ENCODE assay signal across 8 cellular contexts in the genomic region with DNA sequence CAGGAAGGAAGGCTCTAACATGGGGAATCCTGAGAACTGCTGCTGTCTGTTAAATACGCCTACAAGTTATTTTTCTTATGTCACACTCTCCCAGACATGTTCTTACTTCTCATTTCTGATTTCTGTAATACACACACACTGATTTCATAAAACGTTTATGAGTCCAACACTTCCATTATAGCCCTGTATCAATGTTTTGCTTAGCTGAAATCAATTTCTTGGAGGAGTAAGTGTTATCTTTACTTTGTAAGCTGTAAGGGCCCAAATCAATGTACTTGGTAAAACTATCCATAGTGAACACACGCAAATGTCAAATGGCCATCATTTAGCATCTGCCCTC. TPM values are rescaled to one million over a fixed set of nuclear protein-coding genes. Genes with fewer than 3 reads are reported as not detected.
A peak's percentile ranks its signal among the peaks of the same experiment; 100 is the strongest.
DNase-seq lines count a peak whose midpoint lies in the region; ATAC-seq and TF ChIP-seq lines count a peak whose summit lies in the region.

No MANE protein-coding gene starts in this region.

- H3K27me3 Mint-ChIP-seq in nephron progenitor cell (ENCODE audit: low read depth, poor library complexity) = no peaks in the 10 kb centered on the region

- ATAC-seq in HG03135 (IDR thresholded peaks at IDR 0.05; ENCODE audit: unreplicated experiment) (no peak), GM21447 (IDR thresholded peaks at IDR 0.05; ENCODE audit: unreplicated experiment) (no peak)

- H3K36me3 Mint-ChIP-seq in nephron progenitor cell (ENCODE audit: low read depth) = peaks cover 38% of the 10 kb centered on the region

- H3K27ac Mint-ChIP-seq in nephron progenitor cell = peak overlapping the region; percentile 88

- H3K36me3 ChIP-seq in BJ (ENCODE audit: control insufficient read depth, insufficient read depth, low read length) (peaks cover 15% of the 10 kb centered on the region), MG63 (peaks cover 20% of the 10 kb centered on the region), duodenal mucosa (ENCODE audit: control insufficient read depth in 1 of 2, insufficient read depth in 2 of 2, low read length in 2 of 2) (peaks cover 7 to 22% of the 10 kb centered on the region in 2 donors)

- H3K9me3 Mint-ChIP-seq in nephron progenitor cell = peaks cover 27% of the 10 kb centered on the region

- H3K4me3 ChIP-seq in BJ (ENCODE audit: low read depth, low read length) (peak overlapping the region; percentile 82), MG63 (peak overlapping the region; percentile 74), duodenal mucosa (ENCODE audit: low read depth in 1 of 2, low read length in 2 of 2) (peak overlapping the region; percentile 71 to 88)

- H3K27me3 ChIP-seq in BJ (ENCODE audit: control insufficient read depth, insufficient read depth, low read length) (no peaks in the 10 kb centered on the region), MG63 (no peaks in the 10 kb centered on the region), duodenal mucosa (ENCODE audit: control insufficient read depth in 1 of 2, insufficient read depth in 2 of 2, low read length in 2 of 2) (no peaks in the 10 kb centered on the region)

- peaks cover 13 to 15% of the 10 kb centered on the region in 2 donors for H3K4me1 ChIP-seq in duodenal mucosa (ENCODE audit: control insufficient read depth in 1 of 2, insufficient read depth in 2 of 2, low read length in 2 of 2)

- peak overlapping the region; percentile 81 for H3K4me3 Mint-ChIP-seq in nephron progenitor cell

- H3K9me3 ChIP-seq in MG63 (no peaks in the 10 kb centered on the region), duodenal mucosa (ENCODE audit: control insufficient read depth in 1 of 2, low read length in 2 of 2) (no peaks in the 10 kb centered on the region)

- TF ChIP-seq CTCF in BJ (IDR thresholded peaks at IDR 0.05; ENCODE audit: insufficient read depth, low read depth, low read length) = no peak
- no peak for TF ChIP-seq CTCF in nephron progenitor cell (IDR thresholded peaks at IDR 0.05)

- peak overlapping the region; percentile 53 to 92 for H3K9ac ChIP-seq in duodenal mucosa (ENCODE audit: low read depth in 1 of 2, low read length in 2 of 2)

- peak overlapping the region; percentile 100 for H3K27ac ChIP-seq in duodenal mucosa (ENCODE audit: low read depth, low read length)

- DNase-seq in BJ (ENCODE audit: low read depth) (no peak), MG63 (no peak), nephron progenitor cell (no peak), glomerular visceral epithelial cell (ENCODE audit: extremely low spot score) (no peak), hippocampal formation (lab: John Stamatoyannopoulos, UW) (no peak)

- H3K4me1 Mint-ChIP-seq in nephron progenitor cell = peaks cover 39% of the 10 kb centered on the region

- CTCF ChIA-PET in BJ (lab: Yijun Ruan, JAX) = interaction anchor here (0.9 kb wide), 1 partner anchor 108 kb away, joined by 3 read pairs; no protein-coding TSS in a partner anchor

- POLR2A ChIA-PET in BJ (lab: Charles Lee) = interaction anchor here (0.6 kb wide), 1 partner anchor 229 kb away, joined by 4 read pairs; the partner anchor contains the start of gene SLC16A3

RNA-seq across cellular contexts. Expression of gene NARF, which starts 0.8 kb away (rescaled TPM):
- polyA plus RNA-seq in BJ (2011; rRNA removed) = 68.5 and 75.5 TPM in 2 replicates
- polyA minus RNA-seq in BJ (2011; rRNA and poly(A)+ RNA removed) = 24.8 and 26.8 TPM in 2 replicates
- 15.8 and 33.7 TPM in 2 replicates for total RNA-seq in MG63 (2014; rRNA removed; shearing (Covaris generic); ENCODE audit: low replicate concordance)

RNA-seq across cellular contexts. Expression of gene CYBC1, which starts 7.2 kb away (rescaled TPM):
- polyA plus RNA-seq in BJ (2011; rRNA removed) = 84.0 and 118 TPM in 2 replicates
- 42.9 and 73.5 TPM in 2 replicates for polyA minus RNA-seq in BJ (2011; rRNA and poly(A)+ RNA removed)
- total RNA-seq in MG63 (2014; rRNA removed; shearing (Covaris generic); ENCODE audit: low replicate concordance) = 71.0 and 84.5 TPM in 2 replicates

RNA-seq across cellular contexts. Expression of gene OGFOD3, which starts 39.4 kb away (rescaled TPM):
- polyA plus RNA-seq in BJ (2011; rRNA removed) = 21.3 and 37.9 TPM in 2 replicates
- 16.2 and 27.7 TPM in 2 replicates for polyA minus RNA-seq in BJ (2011; rRNA and poly(A)+ RNA removed)
- 21.2 and 33.7 TPM in 2 replicates for total RNA-seq in MG63 (2014; rRNA removed; shearing (Covaris generic); ENCODE audit: low replicate concordance)

RNA-seq across cellular contexts. Expression of gene HEXD, which starts 39.6 kb away (rescaled TPM):
- 8.5 and 8.9 TPM in 2 replicates for polyA plus RNA-seq in BJ (2011; rRNA removed)
- 2.3 and 8.4 TPM in 2 replicates for polyA minus RNA-seq in BJ (2011; rRNA and poly(A)+ RNA removed)
- total RNA-seq in MG63 (2014; rRNA removed; shearing (Covaris generic); ENCODE audit: low replicate concordance) = 12.1 and 15.3 TPM in 2 replicates
